In genomic region chr1:171251042-171251740, GRCh38 we compare ENCODE assay signal across 8 cellular contexts. TPM values are rescaled to one million over a fixed set of nuclear protein-coding genes. Genes with fewer than 3 reads are reported as not detected.
DNase-seq lines count a peak whose midpoint lies in the region; TF ChIP-seq lines count a peak whose summit lies in the region.

No MANE protein-coding gene starts in this region.

- TF ChIP-seq CTCF in VCaP (conservative IDR thresholded peaks at IDR 0.05) (no peak), endothelial cell (IDR thresholded peaks at IDR 0.05; ENCODE audit: unreplicated experiment) (no peak)

- 7% methylated on average over 26 of the region's 26 CpGs for WGBS in urinary bladder

- H3K9me3 Mint-ChIP-seq in IgD-negative memory B cell: no peaks in the 10 kb centered on the region
- H3K9me3 Mint-ChIP-seq in endothelial cell (ENCODE audit: unreplicated experiment): no peaks in the 10 kb centered on the region

- H3K27ac Mint-ChIP-seq in IgD-negative memory B cell (no peak overlapping the region), endothelial cell (ENCODE audit: unreplicated experiment) (no peak overlapping the region)

- no peaks in the 10 kb centered on the region for H3K4me1 ChIP-seq in muscle layer of duodenum (ENCODE audit: control insufficient read depth in 1 of 2, insufficient read depth in 2 of 2, low read length in 2 of 2)
- H3K4me1 ChIP-seq in urinary bladder (ENCODE audit: insufficient read depth): no peaks in the 10 kb centered on the region

- H3K4me1 Mint-ChIP-seq in IgD-negative memory B cell (peaks cover 9 to 16% (median 11%) of the 10 kb centered on the region in 3 donors), endothelial cell (ENCODE audit: unreplicated experiment) (no peaks in the 10 kb centered on the region)

- H3K27me3 Mint-ChIP-seq in IgD-negative memory B cell: peaks cover 36% of the 10 kb centered on the region
- H3K27me3 Mint-ChIP-seq in endothelial cell (ENCODE audit: unreplicated experiment): peaks cover 3% of the 10 kb centered on the region

- peak overlapping the region; percentile 21; the same call in 1 of the 2 replicates for H3K27ac ChIP-seq in VCaP
- H3K27ac ChIP-seq in muscle layer of duodenum (ENCODE audit: low read length): no peak overlapping the region
- H3K27ac ChIP-seq in urinary bladder (ENCODE audit: low read depth): no peak overlapping the region

- H3K27me3 ChIP-seq in muscle layer of duodenum (ENCODE audit: low read depth, low read length): no peaks in the 10 kb centered on the region

- H3K4me3 ChIP-seq in muscle layer of duodenum (ENCODE audit: low read depth in 1 of 2, low read length in 2 of 2): peak overlapping the region; percentile 66 to 71
- peak overlapping the region; percentile 17 for H3K4me3 ChIP-seq in urinary bladder (ENCODE audit: low read depth, low read length)

- H3K9me3 ChIP-seq in muscle layer of duodenum (ENCODE audit: control insufficient read depth in 1 of 2, low read length in 2 of 2): no peaks in the 10 kb centered on the region

- H3K36me3 Mint-ChIP-seq in IgD-negative memory B cell (peaks cover 2% of the 10 kb centered on the region), endothelial cell (ENCODE audit: low read depth, unreplicated experiment) (no peaks in the 10 kb centered on the region)

- H3K36me3 ChIP-seq in muscle layer of duodenum (ENCODE audit: control insufficient read depth in 1 of 2, insufficient read depth in 2 of 2, low read length in 2 of 2) (no peaks in the 10 kb centered on the region), urinary bladder (ENCODE audit: insufficient read depth) (no peaks in the 10 kb centered on the region)

- peak; percentile 4 to 6 for DNase-seq in activated CD4-positive, alpha-beta T cell treated with anti-CD3 and anti-CD28 coated beads for 4 hours
- no peak for DNase-seq in activated CD4-positive, alpha-beta T cell treated with anti-CD3 and anti-CD28 coated beads, Interleukin-2, amount 50 U/mL, for 1 hour
- DNase-seq in endothelial cell (ENCODE audit: low spot score) (peak; percentile 29), iPS-NIHi11 (ENCODE audit: low spot score) (no peak)

- H3K4me3 Mint-ChIP-seq in IgD-negative memory B cell: peak overlapping the region; percentile 58 to 94 (median 90)
- H3K4me3 Mint-ChIP-seq in endothelial cell (ENCODE audit: unreplicated experiment): peak overlapping the region; percentile 89

RNA-seq across cellular contexts. Expression of gene FMO1, which starts 2.9 kb away (rescaled TPM):
- polyA plus RNA-seq in IgD-negative memory B cell (not detected), urinary bladder (0.42 TPM)
- total RNA-seq in endothelial cell (ENCODE audit: unreplicated experiment) (not detected), urinary bladder (3.5 TPM)

Comparison
In these comparisons a context has a peak if more than half of its experiments do, and no peak if none do; other contexts are left out.
1. DNase-seq: peak in activated CD4-positive, alpha-beta T cell treated with anti-CD3 and anti-CD28 coated beads for 4 hours (2 of 2) and endothelial cell (single experiment); none in activated CD4-positive, alpha-beta T cell treated with anti-CD3 and anti-CD28 coated beads, Interleukin-2, amount 50 U/mL, for 1 hour (single experiment) and iPS-NIHi11 (single experiment).